In genomic region chr6:20241102-20241501, GRCh38 we compare ENCODE assay signal across 28 cellular contexts.
"Had no signal": no experiment of that assay in that cellular context is flagged by ENCODE, and none has a peak within 500 bp of the region (broad histone marks: within the 10 kb centered on the region; RNA-seq: fewer than 3 reads in every experiment).

No MANE protein-coding gene starts in this region.

- H3K4me2 ChIP-seq: hepatocyte had no signal

- H3K9me3 ChIP-seq: esophagus muscularis mucosa, esophagus squamous epithelium, gastrocnemius medialis, gastroesophageal sphincter, heart left ventricle had no signal

- H3K27me3 ChIP-seq: dorsolateral prefrontal cortex, esophagus muscularis mucosa, esophagus squamous epithelium, foreskin keratinocyte, gastrocnemius medialis, gastroesophageal sphincter, heart left ventricle, heart right ventricle, hepatocyte had no signal

- ATAC-seq: effector memory CD8-positive, alpha-beta T cell; esophagus mucosa; foreskin keratinocyte; gastrocnemius medialis; gastroesophageal sphincter; heart left ventricle; heart right ventricle had no signal

- H3K79me2 ChIP-seq: hepatocyte had no signal

- H3K36me3 ChIP-seq: esophagus muscularis mucosa, esophagus squamous epithelium, gastrocnemius medialis, gastroesophageal sphincter, heart left ventricle, heart right ventricle had no signal

- H2AFZ ChIP-seq: hepatocyte had no signal

- H3K4me1 ChIP-seq: esophagus muscularis mucosa, gastrocnemius medialis, gastroesophageal sphincter, heart left ventricle, heart right ventricle had no signal

- H3K27ac ChIP-seq: coronary artery, dorsolateral prefrontal cortex, epithelial cell of prostate, esophagus muscularis mucosa, foreskin keratinocyte, gastrocnemius medialis, gastroesophageal sphincter, heart left ventricle, heart right ventricle, hepatocyte had no signal

- H3K4me3 ChIP-seq: coronary artery, dorsolateral prefrontal cortex, esophagus muscularis mucosa, esophagus squamous epithelium, gastrocnemius medialis, gastroesophageal sphincter, heart left ventricle, heart right ventricle, hepatocyte had no signal

- FAIRE-seq: endometrium, endothelial cell of umbilical vein, frontal cortex had no signal

- DNase-seq: cortex of kidney; dermis blood vessel endothelial cell; dorsolateral prefrontal cortex; effector CD4-positive, alpha-beta T cell; effector CD8-positive, alpha-beta T cell; effector memory CD4-positive, alpha-beta T cell; effector memory CD8-positive, alpha-beta T cell; endodermal cell; erythroblast; esophagus squamous epithelium; foreskin fibroblast; foreskin keratinocyte; foreskin melanocyte; gastrocnemius medialis; glutamatergic neuron; head of caudate nucleus; heart left ventricle; heart right ventricle; hippocampal formation had no signal
